Comparison of ENCODE assay signal across 8 cellular contexts in genomic region chr6:10746915-10747250, GRCh38. TPM values are rescaled to one million over a fixed set of nuclear protein-coding genes. Genes with fewer than 3 reads are reported as not detected.
DNase-seq lines count a peak whose midpoint lies in the region; ATAC-seq and TF ChIP-seq lines count a peak whose summit lies in the region.

No MANE protein-coding gene starts in this region.

- peaks cover 21% of the 10 kb centered on the region for H3K79me2 ChIP-seq in OCI-LY1 (ENCODE audit: insufficient read depth, low read length)

- no peaks in the 10 kb centered on the region for H3F3A ChIP-seq in OCI-LY1 (ENCODE audit: insufficient read depth, low read length)

- no peaks in the 10 kb centered on the region for H3K9me3 Mint-ChIP-seq in Caco-2 (ENCODE audit: unreplicated experiment)
- H3K9me3 Mint-ChIP-seq in endothelial cell (ENCODE audit: unreplicated experiment), result no peaks in the 10 kb centered on the region

- 15 to 31% (median 17%) methylated on average over 9 of the region's 9 CpGs for WGBS in ovary, 3 donors

- no peak for TF ChIP-seq EP300 in ovary (IDR thresholded peaks at IDR 0.05)

- ATAC-seq in HG03520 (IDR thresholded peaks at IDR 0.05; ENCODE audit: unreplicated experiment) (no peak), HG02970 (IDR thresholded peaks at IDR 0.05; ENCODE audit: low FRiP score, unreplicated experiment) (no peak), sciatic nerve (no peak), HG03439 (IDR thresholded peaks at IDR 0.05; ENCODE audit: unreplicated experiment) (no peak)

- H3K9me2 ChIP-seq in OCI-LY1 (ENCODE audit: low read depth, low read length), result no peaks in the 10 kb centered on the region

- DNase-seq in Caco-2 (no peak), endothelial cell (ENCODE audit: low spot score) (no peak), ovary (no peak), sciatic nerve (ENCODE audit: low spot score) (no peak)

- H3K27me3 ChIP-seq in Caco-2 (replicated peaks; ENCODE audit: control insufficient read depth, insufficient read depth, low read length) (no peaks in the 10 kb centered on the region), OCI-LY1 (ENCODE audit: insufficient read depth, low read length) (no peaks in the 10 kb centered on the region), ovary (no peaks in the 10 kb centered on the region)

- peaks cover 2% of the 10 kb centered on the region; the same call in 1 of the 2 replicates for H3K36me3 ChIP-seq in Caco-2 (ENCODE audit: control insufficient read depth, insufficient read depth, low read length)
- peaks cover 27% of the 10 kb centered on the region for H3K36me3 ChIP-seq in OCI-LY1 (ENCODE audit: insufficient read depth, low read length)
- no peaks in the 10 kb centered on the region for H3K36me3 ChIP-seq in ovary

- TF ChIP-seq POLR2A in ovary (IDR thresholded peaks at IDR 0.05), result no peak

- H3K27ac Mint-ChIP-seq in Caco-2 (ENCODE audit: unreplicated experiment) (peak overlapping the region; percentile 94), endothelial cell (ENCODE audit: unreplicated experiment) (peak overlapping the region; percentile 72)

- no peak for TF ChIP-seq CTCF in Caco-2 (IDR thresholded peaks at IDR 0.05; ENCODE audit: insufficient read depth in 1 of 2, low read depth in 1 of 2, low read length in 1 of 2, severe bottlenecking in 1 of 2, unreplicated experiment in 1 of 2)
- no peak for TF ChIP-seq CTCF in OCI-LY1 (IDR thresholded peaks at IDR 0.05; ENCODE audit: low read length)
- no peak for TF ChIP-seq CTCF in endothelial cell (IDR thresholded peaks at IDR 0.05; ENCODE audit: unreplicated experiment)
- no peak for TF ChIP-seq CTCF in ovary (IDR thresholded peaks at IDR 0.05)

- intact Hi-C loops in Caco-2 (cut with micrococcal nuclease; ENCODE audit: unreplicated experiment) (loop anchor here (1.0 to 2.0 kb wide), 3 partner anchors 12 to 52 kb away; partner anchors contain the start of genes C6orf52 and PAK1IP1), ovary (cut with DNase I) (loop anchor here in 1 of 4 donors (10.0 kb wide), 1 partner anchor 52 kb away; the partner anchor contains the start of genes C6orf52 and PAK1IP1), sciatic nerve (cut with DNase I) (loop anchor here (10.0 kb wide), 1 partner anchor 52 kb away; the partner anchor contains the start of genes C6orf52 and PAK1IP1)

- H3K4me2 ChIP-seq in OCI-LY1 (ENCODE audit: low read length), result peak overlapping the region; percentile 93

- H4K20me1 ChIP-seq in OCI-LY1 (ENCODE audit: insufficient read depth, low read length), result no peaks in the 10 kb centered on the region

- POLR2A ChIA-PET in Caco-2 (lab: Charles Lee), result interaction anchor here (0.5 to 2.6 kb wide), 7 partner anchors 11 to 277 kb away, joined by 3 to 36 read pairs (median 4); partner anchors contain the start of genes C6orf52, PAK1IP1 and TMEM14C

- H2AFZ ChIP-seq in OCI-LY1 (ENCODE audit: low read length), result peak overlapping the region; percentile 18; the same call in 1 of the 2 replicates

- peak overlapping the region; percentile 98 for H3K9ac ChIP-seq in OCI-LY1 (ENCODE audit: low read length)

- H3K4me3 ChIP-seq in Caco-2 (ENCODE audit: low read depth, low read length) (peak overlapping the region; percentile 44), OCI-LY1 (ENCODE audit: low read depth, low read length, poor library complexity, severe bottlenecking) (peak overlapping the region; percentile 89), ovary (peak overlapping the region; percentile 84)

- H3K9me3 ChIP-seq in Caco-2 (no peaks in the 10 kb centered on the region), OCI-LY1 (ENCODE audit: low read length) (no peaks in the 10 kb centered on the region), ovary (no peaks in the 10 kb centered on the region)

- H3K27me3 Mint-ChIP-seq in Caco-2 (ENCODE audit: insufficient read depth, unreplicated experiment), result no peaks in the 10 kb centered on the region
- peaks cover 4% of the 10 kb centered on the region for H3K27me3 Mint-ChIP-seq in endothelial cell (ENCODE audit: unreplicated experiment)

- BruUV-seq in Caco-2 (replicated peaks; lab: Mats Ljungman, UMichigan), result TSS peak; percentile 80

- CTCF ChIA-PET in Caco-2 (lab: Charles Lee), result interaction anchor here (1.1 kb wide), 1 partner anchor 24 kb away, joined by 3 read pairs; the partner anchor contains the start of gene TMEM14C

- H3K4me1 ChIP-seq in Caco-2 (peaks cover 23% of the 10 kb centered on the region), OCI-LY1 (ENCODE audit: insufficient read depth, low read length, severe bottlenecking) (peaks cover 41% of the 10 kb centered on the region), ovary (ENCODE audit: insufficient read depth) (peaks cover 3% of the 10 kb centered on the region)

- H3K4me1 Mint-ChIP-seq in Caco-2 (ENCODE audit: low read depth, unreplicated experiment) (peaks cover 20% of the 10 kb centered on the region), endothelial cell (ENCODE audit: unreplicated experiment) (peaks cover 20% of the 10 kb centered on the region)

- H3K27ac ChIP-seq in OCI-LY1 (ENCODE audit: low read depth, low read length, poor library complexity, severe bottlenecking), result peak overlapping the region; percentile 68
- peak overlapping the region in 1 of 2 donors; percentile 48 for H3K27ac ChIP-seq in ovary

- H3K36me3 Mint-ChIP-seq in Caco-2 (ENCODE audit: insufficient read depth, unreplicated experiment) (peaks cover 31% of the 10 kb centered on the region), endothelial cell (ENCODE audit: low read depth, unreplicated experiment) (no peaks in the 10 kb centered on the region)

- H3K4me3 Mint-ChIP-seq in Caco-2 (ENCODE audit: unreplicated experiment) (peak overlapping the region; percentile 77), endothelial cell (ENCODE audit: unreplicated experiment) (peak overlapping the region; percentile 87)

RNA-seq across cellular contexts. Expression of gene TMEM14B, which starts 0.7 kb away (rescaled TPM):
- total RNA-seq in Caco-2 (2022) (104 and 105 TPM in 2 replicates), endothelial cell (ENCODE audit: unreplicated experiment) (52.6 TPM), ovary (10 to 100 TPM; 64.7 to 82.5 (median 72.4) TPM), sciatic nerve (58.9 TPM)
- 100 to 1,000 TPM in 1 of 2 donors, 10 to 100 TPM in 1; 92.2 to 123 TPM for polyA plus RNA-seq in ovary

RNA-seq across cellular contexts. Expression of gene TMEM14C, which starts 24.0 kb away (rescaled TPM):
- total RNA-seq in Caco-2 (2022) (116 and 134 TPM in 2 replicates), endothelial cell (ENCODE audit: unreplicated experiment) (96.7 TPM), ovary (100 to 1,000 TPM in 3 of 7 donors, 10 to 100 TPM in 4; 92.8 to 146 (median 99.4) TPM), sciatic nerve (79.5 TPM)
- polyA plus RNA-seq in ovary, result 100 to 1,000 TPM; 167 to 207 TPM

RNA-seq across cellular contexts. Expression of gene PAK1IP1, which starts 52.1 kb away (rescaled TPM):
- total RNA-seq in Caco-2 (2022) (23.9 and 25.9 TPM in 2 replicates), endothelial cell (ENCODE audit: unreplicated experiment) (12.8 TPM), ovary (10 to 100 TPM in 5 of 7 donors, 1 to 10 TPM in 2; 5.6 to 21.7 (median 12.4) TPM), sciatic nerve (12.3 TPM)
- 10 to 100 TPM in 1 of 2 donors, 1 to 10 TPM in 1; 6.8 to 13.2 TPM for polyA plus RNA-seq in ovary

RNA-seq across cellular contexts. Expression of gene C6orf52, which starts 52.5 kb away (rescaled TPM):
- total RNA-seq in Caco-2 (2022), result 3.1 and 4.3 TPM in 2 replicates
- 1.6 TPM for total RNA-seq in endothelial cell (ENCODE audit: unreplicated experiment)
- total RNA-seq in ovary, result 1 to 10 TPM in 2 of 7 donors, under 1 TPM in 1, not detected in 4; 0.59 to 2.6 (median 2.0) TPM
- 1 to 10 TPM in 1 of 2 donors, under 1 TPM in 1; 0.73 to 1.5 TPM for polyA plus RNA-seq in ovary
- total RNA-seq in sciatic nerve, result 1.1 TPM
